ENCODE assay signal across 1 cellular context in genomic region chr12:55619352-55620138, GRCh38.
TF ChIP-seq lines count a peak whose summit lies in the region.

No MANE protein-coding gene starts in this region.

TF ChIP-seq in A549, 52 proteins besides CTCF, POLR2A, EP300 and RAD21 (continued from another document):
- no peak for TF ChIP-seq NFE2L2 (conservative IDR thresholded peaks at IDR 0.05; ENCODE audit: low read length)
